Comparison of ENCODE assay signal across 1 cellular context in the genomic region with DNA sequence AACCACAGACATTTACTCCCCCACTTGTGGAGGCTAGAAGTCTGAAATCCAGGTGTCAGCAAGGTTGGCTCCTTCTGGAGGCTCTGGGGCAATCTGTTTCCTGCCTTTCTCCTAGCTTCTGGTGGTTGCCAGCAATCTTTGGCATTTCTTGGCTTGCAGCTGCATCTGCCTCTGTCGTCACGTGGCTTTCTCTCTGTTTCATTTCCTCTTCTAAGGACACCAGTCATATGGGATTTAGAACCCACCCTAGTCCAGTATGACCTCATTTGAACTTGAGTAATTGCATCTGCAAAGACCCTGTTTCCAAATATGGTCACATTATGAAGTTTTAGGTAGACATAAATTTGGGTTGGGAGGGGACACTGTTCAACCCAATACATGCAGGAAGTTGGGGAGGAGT.
TF ChIP-seq lines count a peak whose summit lies in the region.

No MANE protein-coding gene starts in this region.

TF ChIP-seq in WTC11, 78 proteins besides CTCF, POLR2A, EP300 and RAD21 (continued from another document):
- TF ChIP-seq, protein P1, sequence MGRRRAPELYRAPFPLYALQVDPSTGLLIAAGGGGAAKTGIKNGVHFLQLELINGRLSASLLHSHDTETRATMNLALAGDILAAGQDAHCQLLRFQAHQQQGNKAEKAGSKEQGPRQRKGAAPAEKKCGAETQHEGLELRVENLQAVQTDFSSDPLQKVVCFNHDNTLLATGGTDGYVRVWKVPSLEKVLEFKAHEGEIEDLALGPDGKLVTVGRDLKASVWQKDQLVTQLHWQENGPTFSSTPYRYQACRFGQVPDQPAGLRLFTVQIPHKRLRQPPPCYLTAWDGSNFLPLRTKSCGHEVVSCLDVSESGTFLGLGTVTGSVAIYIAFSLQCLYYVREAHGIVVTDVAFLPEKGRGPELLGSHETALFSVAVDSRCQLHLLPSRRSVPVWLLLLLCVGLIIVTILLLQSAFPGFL (CRISPR knock-in tag; IDR thresholded peaks at IDR 0.05; ENCODE audit: borderline replicate concordance): no peak
- TF ChIP-seq ETV6 (CRISPR knock-in tag; IDR thresholded peaks at IDR 0.05) (no peak), ELF4 (CRISPR knock-in tag; IDR thresholded peaks at IDR 0.05; ENCODE audit: low read depth) (no peak), FOXJ3 (CRISPR knock-in tag; IDR thresholded peaks at IDR 0.05; ENCODE audit: borderline replicate concordance) (no peak), FOXP1 (CRISPR knock-in tag; IDR thresholded peaks at IDR 0.05; ENCODE audit: borderline replicate concordance) (no peak)
TF ChIP-seq in WTC11: peak in this region for 0.
